13 cellular contexts compared by ENCODE assay signal in genomic region chr5:111929892-111930291, GRCh38.
DNase-seq lines count a peak whose midpoint lies in the region; ATAC-seq and TF ChIP-seq lines count a peak whose summit lies in the region.
"Had no signal": no experiment of that assay in that cellular context is flagged by ENCODE, and none has a peak within 500 bp of the region (broad histone marks: within the 10 kb centered on the region; RNA-seq: fewer than 3 reads in every experiment).

No MANE protein-coding gene starts in this region.

- H3K27ac ChIP-seq in mesenchymal stem cell (ENCODE audit: low read length, poor library complexity, severe bottlenecking), result no peak overlapping the region

- H3K23ac ChIP-seq in mesenchymal stem cell (ENCODE audit: low read length in 2 of 2), result no peak overlapping the region

- H3K27ac Mint-ChIP-seq in CD14-positive monocyte, result peak overlapping the region; percentile 79 to 94 (median 87)
- H3K27ac Mint-ChIP-seq: nephron progenitor cell had no signal

- H4K91ac ChIP-seq in mesenchymal stem cell (ENCODE audit: low read length), result no peak overlapping the region

- peaks cover 44% of the 10 kb centered on the region for H3K4me1 Mint-ChIP-seq in CD14-positive monocyte
- H3K4me1 Mint-ChIP-seq: nephron progenitor cell had no signal

- no peaks in the 10 kb centered on the region for H3K9me3 ChIP-seq in mesenchymal stem cell (ENCODE audit: control insufficient read depth, low read length)

- H2AFZ ChIP-seq in mesenchymal stem cell (ENCODE audit: low read depth, low read length), result no peak overlapping the region

- H3K18ac ChIP-seq in mesenchymal stem cell (ENCODE audit: low read depth in 1 of 2, low read length in 2 of 2), result no peak overlapping the region

- no peak overlapping the region for H3K9ac ChIP-seq in mesenchymal stem cell (ENCODE audit: low read length)

- no peak overlapping the region for H2BK15ac ChIP-seq in mesenchymal stem cell (ENCODE audit: low read depth, poor library complexity, severe bottlenecking)

- TF ChIP-seq CTCF in CD14-positive monocyte (IDR thresholded peaks at IDR 0.05) (no peak), cardiac fibroblast (IDR thresholded peaks at IDR 0.05; ENCODE audit: low read depth, low read length) (no peak)

- POLR2A ChIA-PET in HEK293T (lab: Yijun Ruan, JAX), result no interaction called here

- H3K4me1 ChIP-seq in mesenchymal stem cell (ENCODE audit: control insufficient read depth, insufficient read depth, low read depth, low read length), result no peaks in the 10 kb centered on the region

- intact Hi-C loops in CD14-positive monocyte (cut with micrococcal nuclease) (no loop called here), posterior cingulate gyrus (cut with DNase I) (no loop called here)

- WGBS in mesenchymal stem cell, result 18% methylated on average over 1 of the region's 1 CpG

- no peak overlapping the region for H3K4ac ChIP-seq in mesenchymal stem cell (ENCODE audit: low read depth in 1 of 2, low read length in 2 of 2)

- CTCF ChIA-PET in HEK293T (lab: Yijun Ruan, JAX), result no interaction called here

- no peaks in the 10 kb centered on the region for H3K79me1 ChIP-seq in mesenchymal stem cell (replicated peaks; ENCODE audit: low read length, poor library complexity, severe bottlenecking)

- peak overlapping the region in 1 of 2 donors; percentile 71 for H3K4me3 Mint-ChIP-seq in CD14-positive monocyte
- H3K4me3 Mint-ChIP-seq: nephron progenitor cell had no signal

- no peak overlapping the region for H2BK5ac ChIP-seq in mesenchymal stem cell (ENCODE audit: low read depth, low read length, poor library complexity, severe bottlenecking)

- H4K8ac ChIP-seq in mesenchymal stem cell (ENCODE audit: low read length), result no peak overlapping the region

- peaks cover 0 to 3% (median 2%) of the 10 kb centered on the region in 3 donors for H3K27me3 Mint-ChIP-seq in CD14-positive monocyte (ENCODE audit: low read depth in 3 of 3)

- H2BK120ac ChIP-seq in mesenchymal stem cell (ENCODE audit: low read depth, low read length), result no peak overlapping the region

- H3K4me3 ChIP-seq in cardiac fibroblast (replicated peaks in 1 of 2; ENCODE audit: low read depth in 2 of 2, low read length in 2 of 2), result no peak overlapping the region
- H3K4me3 ChIP-seq in mesenchymal stem cell (ENCODE audit: insufficient read depth in 1 of 2, low read depth in 1 of 2, low read length in 2 of 2), result no peak overlapping the region

- ATAC-seq in HG03520 (IDR thresholded peaks at IDR 0.05; ENCODE audit: unreplicated experiment), result no peak

- H2BK12ac ChIP-seq in mesenchymal stem cell (ENCODE audit: low read length in 2 of 2), result no peak overlapping the region

- H3K36me3 ChIP-seq in mesenchymal stem cell (ENCODE audit: control insufficient read depth in 1 of 2, insufficient read depth in 2 of 2, low read depth in 1 of 2, low read length in 2 of 2), result no peaks in the 10 kb centered on the region

- no peaks in the 10 kb centered on the region for H3K27me3 ChIP-seq in mesenchymal stem cell (ENCODE audit: control insufficient read depth in 1 of 2, insufficient read depth in 1 of 2, low read length in 2 of 2)

- H3K36me3 Mint-ChIP-seq in CD14-positive monocyte, result no peaks in the 10 kb centered on the region

- H3K14ac ChIP-seq in mesenchymal stem cell (ENCODE audit: low read length in 2 of 2), result no peak overlapping the region

- peaks cover 0 to 3% (median 0%) of the 10 kb centered on the region in 7 donors for H3K9me3 Mint-ChIP-seq in CD14-positive monocyte
- H3K9me3 Mint-ChIP-seq: nephron progenitor cell had no signal

- H2AK5ac ChIP-seq in mesenchymal stem cell (ENCODE audit: low read length, severe bottlenecking), result no peak overlapping the region

- no peak overlapping the region for H3K4me2 ChIP-seq in mesenchymal stem cell (ENCODE audit: low read length, poor library complexity, severe bottlenecking)

- peak; percentile 51 for DNase-seq in CD14-positive monocyte (ENCODE audit: low spot score)
- DNase-seq in NCI-H226, result peak; percentile 98
- peak; percentile 88 to 97 for DNase-seq in cardiac fibroblast (ENCODE audit: low read depth in 2 of 2)
- peak; percentile 77 for DNase-seq in mesenchymal stem cell
- DNase-seq in HEK293T (ENCODE audit: extremely low spot score), result no peak
- no peak for DNase-seq in posterior cingulate gyrus
- no peak for DNase-seq in germinal center (ENCODE audit: low spot score)
- DNase-seq: activated T-cell treated with anti-CD3 and anti-CD28 coated beads for 4 hours; NCI-H82; nephron progenitor cell; stimulated activated CD4-positive, alpha-beta T cell treated with anti-CD3 and anti-CD28 coated beads, Interleukin-2, amount 100 ng/mL, for 48 hours; T-helper 9 cell had no signal

TF ChIP-seq in HEK293T, 16 proteins besides CTCF, POLR2A, EP300 and RAD21:
- TF ChIP-seq ELF4 (IDR thresholded peaks at IDR 0.05), result no peak
- TF ChIP-seq BHLHE40 (IDR thresholded peaks at IDR 0.05; ENCODE audit: borderline replicate concordance), result no peak
- TF ChIP-seq SUZ12 (IDR thresholded peaks at IDR 0.05), result no peak
- no peak for TF ChIP-seq FOXM1 (IDR thresholded peaks at IDR 0.05; ENCODE audit: borderline replicate concordance)
- TF ChIP-seq LEF1 (IDR thresholded peaks at IDR 0.05; ENCODE audit: borderline replicate concordance), result no peak
- no peak for TF ChIP-seq FOXK2 (IDR thresholded peaks at IDR 0.05)
- TF ChIP-seq FOXA1 (IDR thresholded peaks at IDR 0.05), result no peak
- TF ChIP-seq NFRKB (IDR thresholded peaks at IDR 0.05), result no peak
- no peak for TF ChIP-seq ARNT (IDR thresholded peaks at IDR 0.05)
- no peak for TF ChIP-seq CTBP1 (IDR thresholded peaks at IDR 0.05; ENCODE audit: borderline replicate concordance)
- TF ChIP-seq PKNOX1 (IDR thresholded peaks at IDR 0.05), result no peak
- TF ChIP-seq SP1 (IDR thresholded peaks at IDR 0.05), result no peak
- no peak for TF ChIP-seq L3MBTL2 (conservative IDR thresholded peaks at IDR 0.05)
- no peak for TF ChIP-seq TARDBP (IDR thresholded peaks at IDR 0.05)
- no peak for TF ChIP-seq ZNF384 (IDR thresholded peaks at IDR 0.05)
- no peak for TF ChIP-seq HDGF (IDR thresholded peaks at IDR 0.05; ENCODE audit: borderline replicate concordance)

Comparison
In these comparisons a context has a peak if more than half of its experiments do, and no peak if none do; other contexts are left out.
1. DNase-seq: peak in CD14-positive monocyte (single experiment), NCI-H226 (single experiment), cardiac fibroblast (2 of 2) and mesenchymal stem cell (single experiment); none in HEK293T (single experiment), posterior cingulate gyrus (0 of 10) and germinal center (single experiment).